In genomic region chr1:183597656-183598055, GRCh38 we compare ENCODE assay signal across 28 cellular contexts. TPM values are rescaled to one million over a fixed set of nuclear protein-coding genes. Genes with fewer than 3 reads are reported as not detected.
DNase-seq lines count a peak whose midpoint lies in the region; ATAC-seq, FAIRE-seq and TF ChIP-seq lines count a peak whose summit lies in the region.
"Had no signal": no experiment of that assay in that cellular context is flagged by ENCODE, and none has a peak within 500 bp of the region (broad histone marks: within the 10 kb centered on the region; RNA-seq: fewer than 3 reads in every experiment).

No MANE protein-coding gene starts in this region.

- FAIRE-seq in D721Med (lab: Jason Lieb, UNC) = no peak
- FAIRE-seq: A549, H1 had no signal

- WGBS in right cardiac atrium = 61% methylated on average over 2 of the region's 2 CpGs

- H3K4me3 ChIP-seq in left ventricle myocardium inferior = no peak overlapping the region
- no peak overlapping the region for H3K4me3 ChIP-seq in right cardiac atrium (ENCODE audit: low read length)
- H3K4me3 ChIP-seq in dorsolateral prefrontal cortex = no peak overlapping the region
- H3K4me3 ChIP-seq in rectal smooth muscle tissue (ENCODE audit: low read length) = no peak overlapping the region
- H3K4me3 ChIP-seq in uterus = no peak overlapping the region
- H3K4me3 ChIP-seq: A549, MG63, upper lobe of left lung had no signal

- no peaks in the 10 kb centered on the region for H3K27me3 ChIP-seq in left ventricle myocardium inferior (ENCODE audit: low read depth)
- no peaks in the 10 kb centered on the region for H3K27me3 ChIP-seq in right cardiac atrium (ENCODE audit: control insufficient read depth, insufficient read depth)
- no peaks in the 10 kb centered on the region for H3K27me3 ChIP-seq in dorsolateral prefrontal cortex
- no peaks in the 10 kb centered on the region for H3K27me3 ChIP-seq in rectal smooth muscle tissue (ENCODE audit: control insufficient read depth, insufficient read depth, low read length)
- H3K27me3 ChIP-seq in uterus = no peaks in the 10 kb centered on the region
- H3K27me3 ChIP-seq: BE2C, MG63, upper lobe of left lung had no signal

- H3K36me3 ChIP-seq in left ventricle myocardium inferior (no peaks in the 10 kb centered on the region), rectal smooth muscle tissue (ENCODE audit: control insufficient read depth, insufficient read depth, low read length) (no peaks in the 10 kb centered on the region), uterus (no peaks in the 10 kb centered on the region)
- H3K36me3 ChIP-seq: BE2C, MG63, upper lobe of left lung had no signal

- H3K9ac ChIP-seq in rectal smooth muscle tissue (ENCODE audit: low read length) = no peak overlapping the region

- TF ChIP-seq CTCF in left ventricle myocardium inferior (IDR thresholded peaks at IDR 0.05; ENCODE audit: borderline replicate concordance) (no peak), dorsolateral prefrontal cortex (IDR thresholded peaks at IDR 0.05 in 54 of 56, conservative IDR thresholded peaks at IDR 0.05 in 2 of 56; ENCODE audit: low read depth in 1 of 56, partially characterized antibody in 56 of 56) (no peak), uterus (IDR thresholded peaks at IDR 0.05) (no peak), D721Med (IDR thresholded peaks at IDR 0.05; ENCODE audit: insufficient read depth, missing control alignments) (no peak)

- H3K27ac ChIP-seq in left ventricle myocardium inferior (replicated peaks) = peak overlapping the region; percentile 29
- no peak overlapping the region for H3K27ac ChIP-seq in right cardiac atrium (ENCODE audit: low read length)
- H3K27ac ChIP-seq in dorsolateral prefrontal cortex = peak overlapping the region in 57 of 59 donors; percentile 32 to 94 (median 82)
- peak overlapping the region; percentile 76 for H3K27ac ChIP-seq in rectal smooth muscle tissue (ENCODE audit: low read depth, low read length)
- H3K27ac ChIP-seq in uterus = peak overlapping the region; percentile 40 to 53
- H3K27ac ChIP-seq: A549 had no signal

- H3K4me1 ChIP-seq in left ventricle myocardium inferior (peaks cover 9% of the 10 kb centered on the region), right cardiac atrium (ENCODE audit: control insufficient read depth, insufficient read depth, low read length) (no peaks in the 10 kb centered on the region), rectal smooth muscle tissue (ENCODE audit: control insufficient read depth, insufficient read depth, low read length) (peaks cover 16% of the 10 kb centered on the region), uterus (no peaks in the 10 kb centered on the region)
- H3K4me1 ChIP-seq: BE2C had no signal

- DNase-seq in left ventricle myocardium inferior (no peak), right cardiac atrium (no peak), dorsolateral prefrontal cortex (no peak), uterus (no peak), D721Med (ENCODE audit: insufficient read length, low spot score) (no peak), NCI-H774 (lab: John Stamatoyannopoulos, UW) (no peak), HK-2 (ENCODE audit: unreplicated experiment) (no peak)
- DNase-seq: activated CD4-positive, alpha-beta memory T cell treated with anti-CD3 and anti-CD28 coated beads for 36 hours; activated effector memory CD4-positive, alpha-beta T cell treated with anti-CD3 and anti-CD28 coated beads, Interleukin-2, amount 50 U/mL, for 16 hours; activated naive CD8-positive, alpha-beta T cell treated with anti-CD3 and anti-CD28 coated beads, Interleukin-2, amount 50 U/mL, for 24 hours; BE2C; cortex of kidney; left cardiac atrium; mesendoderm; NCI-H1436; NCI-H526; RPMI8226; stimulated activated CD4-positive, alpha-beta T cell treated with anti-CD3 and anti-CD28 coated beads, Interleukin-4, amount 100 ng/mL, for 1 hour; stimulated activated naive CD4-positive, alpha-beta T cell treated with Interleukin-2 at 50 U/mL for 16 hours; T1000; upper lobe of left lung had no signal

- TF ChIP-seq POLR2A in uterus (IDR thresholded peaks at IDR 0.05) = no peak

- no peak for ATAC-seq in right cardiac atrium
- ATAC-seq: A549; activated naive CD8-positive, alpha-beta T cell treated with anti-CD3 and anti-CD28 coated beads, Interleukin-2, amount 50 U/mL, for 24 hours; WTC11 had no signal

- intact Hi-C loops in left ventricle myocardium inferior (cut with micrococcal nuclease) (no loop called here), right cardiac atrium (cut with DNase I) (no loop called here), dorsolateral prefrontal cortex (cut with DNase I) (no loop called here), uterus (cut with DNase I; ENCODE audit: low total_unique reads) (no loop called here)

- no peaks in the 10 kb centered on the region for H3K9me3 ChIP-seq in left ventricle myocardium inferior (replicated peaks)
- H3K9me3 ChIP-seq in right cardiac atrium (ENCODE audit: control insufficient read depth, low read length) = no peaks in the 10 kb centered on the region
- no peaks in the 10 kb centered on the region for H3K9me3 ChIP-seq in uterus
- H3K9me3 ChIP-seq: A549, BE2C, MG63, upper lobe of left lung had no signal

RNA-seq across cellular contexts. Expression of gene NCF2, which starts 7.4 kb away (rescaled TPM):
- total RNA-seq in left ventricle myocardium inferior (4.5 TPM), right cardiac atrium (1 to 10 TPM; 3.3 to 6.4 (median 6.0) TPM), dorsolateral prefrontal cortex (10 to 100 TPM in 3 of 120 experiments, 1 to 10 TPM in 117; 1.1 to 14.5 (median 3.5) TPM), uterus (1 to 10 TPM in 3 of 4 donors, under 1 TPM in 1; 0.51 to 9.7 (median 3.0) TPM)
- 1.4 TPM for polyA plus RNA-seq in right cardiac atrium
- total RNA-seq: H1 had no signal
- polyA plus RNA-seq: H1, neural cell had no signal

RNA-seq across cellular contexts. Expression of gene ARPC5, which starts 37.9 kb away (rescaled TPM):
- total RNA-seq in left ventricle myocardium inferior (33.6 TPM), right cardiac atrium (10 to 100 TPM; 36.5 to 74.7 (median 52.4) TPM), dorsolateral prefrontal cortex (10 to 100 TPM; 31.6 to 78.5 (median 50.0) TPM), uterus (100 to 1,000 TPM in 3 of 4 donors, 10 to 100 TPM in 1; 73.0 to 234 (median 170) TPM)
- 41.1 TPM for polyA plus RNA-seq in right cardiac atrium

RNA-seq across cellular contexts. Expression of gene APOBEC4, which starts 55.5 kb away (rescaled TPM):
- total RNA-seq in left ventricle myocardium inferior (0.11 TPM), right cardiac atrium (under 1 TPM in 1 of 4 donors, not detected in 3; 0.09 TPM), dorsolateral prefrontal cortex (not detected), uterus (under 1 TPM in 2 of 4 donors, not detected in 2; 0.40 to 0.76 TPM)
- not detected for polyA plus RNA-seq in right cardiac atrium
- total RNA-seq: activated CD4-positive, alpha-beta memory T cell treated with anti-CD3 and anti-CD28 coated beads for 36 hours; H1; left cardiac atrium; progenitor cell of endocrine pancreas; WTC11 had no signal
- polyA plus RNA-seq: A549, H1, neural cell had no signal
